Comparison of ENCODE assay signal across 14 cellular contexts in genomic region chr20:58205850-58206249, GRCh38.
A peak's percentile ranks its signal among the peaks of the same experiment; 100 is the strongest.
DNase-seq lines count a peak whose midpoint lies in the region; ATAC-seq lines count a peak whose summit lies in the region.
"Had no signal": no experiment of that assay in that cellular context is flagged by ENCODE, and none has a peak within 500 bp of the region (broad histone marks: within the 10 kb centered on the region; RNA-seq: fewer than 3 reads in every experiment).

No MANE protein-coding gene starts in this region.

- no peak overlapping the region for H3K4me3 Mint-ChIP-seq in stimulated activated naive CD8-positive, alpha-beta T cell treated with anti-CD3 and anti-CD28 coated beads, Interleukin-15, amount 100 ng/mL, for 72 hours
- no peak overlapping the region for H3K4me3 Mint-ChIP-seq in central memory CD8-positive, alpha-beta T cell
- H3K4me3 Mint-ChIP-seq: B cell; CD4-positive, alpha-beta T cell; CD8-positive, alpha-beta T cell had no signal

- DNase-seq in stimulated activated naive CD8-positive, alpha-beta T cell treated with anti-CD3 and anti-CD28 coated beads, Interleukin-15, amount 100 ng/mL, for 72 hours = no peak
- DNase-seq in stimulated activated naive CD8-positive, alpha-beta T cell treated with anti-CD3 and anti-CD28 coated beads, Interleukin-15, Interleukin-2, amounts not matched to agents 100 U/mL and 50 U/mL, for 24 hours = no peak
- no peak for DNase-seq in central memory CD8-positive, alpha-beta T cell (ENCODE audit: low spot score in 2 of 2)
- no peak for DNase-seq in NCI-H1694 treated with DMSO at 0.1 percent for 48 hours (lab: John Stamatoyannopoulos, UW)
- DNase-seq: AML-193; Caco-2; Calu3; CD4-positive, alpha-beta T cell; CD8-positive, alpha-beta T cell; DMS79 treated with DMSO at 0.1 percent for 48 hours; GF-D8 had no signal

- H3K9me3 Mint-ChIP-seq in stimulated activated naive CD8-positive, alpha-beta T cell treated with anti-CD3 and anti-CD28 coated beads, Interleukin-15, amount 100 ng/mL, for 72 hours = peaks cover 0 to 8% of the 10 kb centered on the region in 2 donors
- no peaks in the 10 kb centered on the region for H3K9me3 Mint-ChIP-seq in central memory CD8-positive, alpha-beta T cell
- H3K9me3 Mint-ChIP-seq: CD4-positive, alpha-beta T cell; CD8-positive, alpha-beta T cell had no signal

- no peak overlapping the region for H3K27ac Mint-ChIP-seq in stimulated activated naive CD8-positive, alpha-beta T cell treated with anti-CD3 and anti-CD28 coated beads, Interleukin-15, amount 100 ng/mL, for 72 hours
- peak overlapping the region; percentile 7 for H3K27ac Mint-ChIP-seq in central memory CD8-positive, alpha-beta T cell (ENCODE audit: low read depth)
- H3K27ac Mint-ChIP-seq: B cell; CD4-positive, alpha-beta T cell; CD8-positive, alpha-beta T cell had no signal

- peak; percentile 28 for ATAC-seq in stimulated activated naive CD8-positive, alpha-beta T cell treated with anti-CD3 and anti-CD28 coated beads, Interleukin-15, amount 100 ng/mL, for 72 hours
- ATAC-seq in stimulated activated naive CD8-positive, alpha-beta T cell treated with anti-CD3 and anti-CD28 coated beads, Interleukin-15, Interleukin-2, amounts not matched to agents 100 U/mL and 50 U/mL, for 24 hours = no peak
- no peak for ATAC-seq in central memory CD8-positive, alpha-beta T cell (replicated peaks; ENCODE audit: extremely low read depth, poor library complexity, severe bottlenecking)
- no peak for ATAC-seq in HG03196 (IDR thresholded peaks at IDR 0.05; ENCODE audit: unreplicated experiment)
- ATAC-seq: A549; CD8-positive, alpha-beta T cell had no signal

- peaks cover 9% of the 10 kb centered on the region for H3K4me1 Mint-ChIP-seq in stimulated activated naive CD8-positive, alpha-beta T cell treated with anti-CD3 and anti-CD28 coated beads, Interleukin-15, amount 100 ng/mL, for 72 hours
- H3K4me1 Mint-ChIP-seq in central memory CD8-positive, alpha-beta T cell = no peaks in the 10 kb centered on the region

- H3K36me3 Mint-ChIP-seq in central memory CD8-positive, alpha-beta T cell (ENCODE audit: insufficient read depth) = peaks cover 5% of the 10 kb centered on the region
- H3K36me3 Mint-ChIP-seq: CD8-positive, alpha-beta T cell had no signal

- H3K27me3 Mint-ChIP-seq in stimulated activated naive CD8-positive, alpha-beta T cell treated with anti-CD3 and anti-CD28 coated beads, Interleukin-15, amount 100 ng/mL, for 72 hours = peaks cover 12% of the 10 kb centered on the region
- H3K27me3 Mint-ChIP-seq in central memory CD8-positive, alpha-beta T cell = peaks cover 19% of the 10 kb centered on the region
- H3K27me3 Mint-ChIP-seq: CD4-positive, alpha-beta T cell had no signal
